In genomic region chr12:108618079-108618952, GRCh38 we compare ENCODE assay signal across 8 cellular contexts. TPM values are rescaled to one million over a fixed set of nuclear protein-coding genes. Genes with fewer than 3 reads are reported as not detected.
DNase-seq lines count a peak whose midpoint lies in the region; ATAC-seq and TF ChIP-seq lines count a peak whose summit lies in the region.

No MANE protein-coding gene starts in this region.

- H3K4me3 ChIP-seq in gastroesophageal sphincter (no peak overlapping the region), ovary (no peak overlapping the region)

- H3K4me1 ChIP-seq in gastroesophageal sphincter (peaks cover 0 to 26% (median 6%) of the 10 kb centered on the region in 3 donors), ovary (ENCODE audit: insufficient read depth) (no peaks in the 10 kb centered on the region)

- H3K36me3 ChIP-seq in gastroesophageal sphincter: no peaks in the 10 kb centered on the region
- no peaks in the 10 kb centered on the region for H3K36me3 ChIP-seq in ovary

- ATAC-seq in GM21529 (IDR thresholded peaks at IDR 0.05; ENCODE audit: unreplicated experiment): peak; percentile 40
- ATAC-seq in gastroesophageal sphincter: peak; percentile 79

- no peaks in the 10 kb centered on the region for H3K36me3 Mint-ChIP-seq in type B pancreatic cell

- H3K9me3 ChIP-seq in gastroesophageal sphincter (no peaks in the 10 kb centered on the region), ovary (no peaks in the 10 kb centered on the region)

- intact Hi-C loops in ovary (cut with DNase I): loop anchor here in 2 of 4 donors (5.0 kb wide), 2 partner anchors 51 to 56 kb away; partner anchors contain the start of genes ISCU (in 1 of the 2) and SART3 (in 1 of the 2)

- TF ChIP-seq CTCF in gastroesophageal sphincter (IDR thresholded peaks at IDR 0.05) (peak in 3 of 4 experiments; percentile 90 to 96 (median 96)), ovary (IDR thresholded peaks at IDR 0.05) (peak; percentile 85 to 99 (median 88)), type B pancreatic cell (conservative IDR thresholded peaks at IDR 0.05) (peak; percentile 99)

- TF ChIP-seq POLR2A in gastroesophageal sphincter (IDR thresholded peaks at IDR 0.05): no peak
- TF ChIP-seq POLR2A in ovary (IDR thresholded peaks at IDR 0.05): no peak

- peaks cover 25% of the 10 kb centered on the region for H3K4me1 Mint-ChIP-seq in type B pancreatic cell (ENCODE audit: unreplicated experiment)

- no peak overlapping the region for H3K27ac ChIP-seq in gastroesophageal sphincter
- no peak overlapping the region for H3K27ac ChIP-seq in ovary

- peak; percentile 79 for DNase-seq in COR-L47 (lab: John Stamatoyannopoulos, UW)
- DNase-seq in MV-4-11 (lab: John Stamatoyannopoulos, UW): peak; percentile 53
- peak; percentile 78 for DNase-seq in SK-MEL-5 (ENCODE audit: low read depth, low spot score)
- peak; percentile 79 for DNase-seq in activated naive CD4-positive, alpha-beta T cell treated with Interleukin-2 at 50 U/mL for 16 hours
- DNase-seq in ovary: peak; percentile 79 to 89 (median 86)
- peak; percentile 88 for DNase-seq in type B pancreatic cell (ENCODE audit: extremely low spot score, unreplicated experiment)

- no peaks in the 10 kb centered on the region for H3K27me3 ChIP-seq in gastroesophageal sphincter
- no peaks in the 10 kb centered on the region for H3K27me3 ChIP-seq in ovary

- no peaks in the 10 kb centered on the region for H3K9me3 Mint-ChIP-seq in type B pancreatic cell

- in situ Hi-C loops in SK-MEL-5 (cut with HindIII; ENCODE audit: low pct_unique_long_range_greater_than_20kb, low sequenced_read_pairs): no loop called here

- H3K27ac Mint-ChIP-seq in type B pancreatic cell: no peak overlapping the region

- peaks cover 5% of the 10 kb centered on the region for H3K27me3 Mint-ChIP-seq in type B pancreatic cell

- TF ChIP-seq EP300 in gastroesophageal sphincter (IDR thresholded peaks at IDR 0.05): no peak
- TF ChIP-seq EP300 in ovary (IDR thresholded peaks at IDR 0.05): no peak

- 17 to 22% methylated on average over 6 to 8 of the region's 16 CpGs for WGBS in gastroesophageal sphincter (ENCODE audit: low coverage in 1 of 2), 2 donors
- WGBS in ovary, 3 donors: 5 to 8% (median 6%) methylated on average over 16 of the region's 16 CpGs

- no peak overlapping the region for H3K4me3 Mint-ChIP-seq in type B pancreatic cell

RNA-seq across cellular contexts. Expression of gene SELPLG, which starts 15.4 kb away (rescaled TPM):
- 0.50 and 0.80 TPM in 2 replicates for total RNA-seq in SK-MEL-5 (2014; rRNA removed; shearing (Covaris generic))
- 0.35 and 1.0 TPM in 2 replicates for polyA plus RNA-seq in SK-MEL-5 (2015; cell fraction: cytosol; rRNA removed)
- polyA plus RNA-seq in SK-MEL-5 (2015; cell fraction: nucleus; rRNA removed): 3.6 and 5.4 TPM in 2 replicates
- 10 to 100 TPM in 1 of 4 donors, 1 to 10 TPM in 3; 3.6 to 12.4 (median 5.5) TPM for total RNA-seq in gastroesophageal sphincter
- 1 to 10 TPM; 1.1 to 8.4 (median 2.9) TPM for total RNA-seq in ovary
- polyA plus RNA-seq in ovary: 1 to 10 TPM; 1.8 to 5.1 TPM
- total RNA-seq in type B pancreatic cell (ENCODE audit: low replicate concordance): 0.31 and 0.48 TPM in 2 replicates

RNA-seq across cellular contexts. Expression of gene TMEM119, which starts 20.4 kb away (rescaled TPM):
- total RNA-seq in SK-MEL-5 (2014; rRNA removed; shearing (Covaris generic)): not detected in 2 replicates
- 0.22 TPM in 1 of 2 replicates, not detected in the other for polyA plus RNA-seq in SK-MEL-5 (2015; cell fraction: cytosol; rRNA removed)
- polyA plus RNA-seq in SK-MEL-5 (2015; cell fraction: nucleus; rRNA removed): not detected in 2 replicates
- total RNA-seq in gastroesophageal sphincter (1 to 10 TPM; 2.3 to 5.9 (median 4.5) TPM), ovary (1 to 10 TPM in 5 of 7 donors, under 1 TPM in 2; 0.25 to 3.9 (median 1.7) TPM), type B pancreatic cell (ENCODE audit: low replicate concordance) (0.33 and 27.2 TPM in 2 replicates)
- 10 to 100 TPM in 1 of 2 donors, 1 to 10 TPM in 1; 2.0 to 12.3 TPM for polyA plus RNA-seq in ovary

RNA-seq across cellular contexts. Expression of gene ISCU, which starts 55.9 kb away (rescaled TPM):
- 162 and 163 TPM in 2 replicates for total RNA-seq in SK-MEL-5 (2014; rRNA removed; shearing (Covaris generic))
- 89.5 and 99.5 TPM in 2 replicates for polyA plus RNA-seq in SK-MEL-5 (2015; cell fraction: cytosol; rRNA removed)
- 237 and 257 TPM in 2 replicates for polyA plus RNA-seq in SK-MEL-5 (2015; cell fraction: nucleus; rRNA removed)
- total RNA-seq in gastroesophageal sphincter (100 to 1,000 TPM; 220 to 299 (median 247) TPM), ovary (100 to 1,000 TPM; 110 to 238 (median 156) TPM), type B pancreatic cell (ENCODE audit: low replicate concordance) (78.9 and 106 TPM in 2 replicates)
- polyA plus RNA-seq in ovary: 100 to 1,000 TPM; 207 to 298 TPM

RNA-seq across cellular contexts. Expression of gene SART3, which starts 57.3 kb away (rescaled TPM):
- total RNA-seq in SK-MEL-5 (2014; rRNA removed; shearing (Covaris generic)): 66.3 and 84.2 TPM in 2 replicates
- polyA plus RNA-seq in SK-MEL-5 (2015; cell fraction: cytosol; rRNA removed): 50.9 and 63.2 TPM in 2 replicates
- polyA plus RNA-seq in SK-MEL-5 (2015; cell fraction: nucleus; rRNA removed): 81.0 and 101 TPM in 2 replicates
- total RNA-seq in gastroesophageal sphincter: 10 to 100 TPM; 28.7 to 71.8 (median 53.2) TPM
- 10 to 100 TPM; 44.5 to 55.3 (median 48.3) TPM for total RNA-seq in ovary
- polyA plus RNA-seq in ovary: 10 to 100 TPM; 27.9 to 36.2 TPM
- total RNA-seq in type B pancreatic cell (ENCODE audit: low replicate concordance): 48.5 and 72.6 TPM in 2 replicates
